Comparison of ENCODE assay signal across 14 cellular contexts in the genomic region with DNA sequence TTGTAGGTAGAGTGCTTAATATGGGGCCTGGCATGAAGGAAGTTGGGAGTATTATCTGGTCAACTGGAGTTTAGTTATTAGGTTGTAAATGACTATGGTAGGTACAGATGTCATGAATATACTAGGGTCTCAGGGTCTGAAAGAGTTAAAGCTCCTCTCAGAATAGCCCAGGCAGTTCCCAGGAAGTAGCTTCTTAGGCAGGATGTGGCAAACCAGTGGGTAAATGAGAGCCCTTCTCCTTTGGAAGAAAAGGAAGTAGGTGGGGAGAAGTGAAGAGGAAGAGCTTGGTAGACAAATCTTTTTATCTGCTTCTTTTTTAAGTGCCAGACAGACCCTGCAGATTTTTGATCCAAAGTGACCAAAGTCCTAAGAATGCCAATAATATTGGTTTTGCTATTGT. TPM values are rescaled to one million over a fixed set of nuclear protein-coding genes. Genes with fewer than 3 reads are reported as not detected.
DNase-seq lines count a peak whose midpoint lies in the region; ATAC-seq and TF ChIP-seq lines count a peak whose summit lies in the region.
"Had no signal": no experiment of that assay in that cellular context is flagged by ENCODE, and none has a peak within 500 bp of the region (broad histone marks: within the 10 kb centered on the region; RNA-seq: fewer than 3 reads in every experiment).

No MANE protein-coding gene starts in this region.

- H3K9me3 ChIP-seq in cardiac muscle cell (ENCODE audit: low read depth) (no peaks in the 10 kb centered on the region), right atrium auricular region (peaks cover 0 to 4% of the 10 kb centered on the region in 2 donors), subcutaneous abdominal adipose tissue (ENCODE audit: control insufficient read depth in 5 of 5, low read length in 5 of 5) (no peaks in the 10 kb centered on the region)

- no peaks in the 10 kb centered on the region for H3K27me3 Mint-ChIP-seq in effector memory CD8-positive, alpha-beta T cell

- peak overlapping the region; percentile 52 to 84 for H3K27ac Mint-ChIP-seq in effector memory CD8-positive, alpha-beta T cell

- H3K4me3 ChIP-seq in cardiac muscle cell (no peak overlapping the region), right atrium auricular region (no peak overlapping the region), subcutaneous abdominal adipose tissue (ENCODE audit: low read depth in 1 of 5, low read length in 5 of 5) (no peak overlapping the region)

- H3K9ac ChIP-seq in subcutaneous abdominal adipose tissue (ENCODE audit: low read length in 5 of 5) = peak overlapping the region in 1 of 5 donors; percentile 58

- peaks cover 2 to 8% of the 10 kb centered on the region in 2 donors for H3K9me3 Mint-ChIP-seq in effector memory CD8-positive, alpha-beta T cell

- H3K27me3 ChIP-seq in cardiac muscle cell = no peaks in the 10 kb centered on the region
- no peaks in the 10 kb centered on the region for H3K27me3 ChIP-seq in right atrium auricular region
- H3K27me3 ChIP-seq in subcutaneous abdominal adipose tissue (ENCODE audit: control insufficient read depth in 5 of 5, insufficient read depth in 4 of 5, low read length in 5 of 5) = no peaks in the 10 kb centered on the region

- TF ChIP-seq CTCF in cardiac muscle cell (IDR thresholded peaks at IDR 0.05; ENCODE audit: low read depth, low read length) = no peak
- no peak for TF ChIP-seq CTCF in right atrium auricular region (IDR thresholded peaks at IDR 0.05)

- no peaks in the 10 kb centered on the region for H3K36me3 ChIP-seq in cardiac muscle cell
- no peaks in the 10 kb centered on the region for H3K36me3 ChIP-seq in right atrium auricular region
- no peaks in the 10 kb centered on the region for H3K36me3 ChIP-seq in subcutaneous abdominal adipose tissue (ENCODE audit: control insufficient read depth in 5 of 5, insufficient read depth in 5 of 5, low read length in 5 of 5)

- H3K4me3 Mint-ChIP-seq in effector memory CD8-positive, alpha-beta T cell = peak overlapping the region; percentile 51 to 75

- peaks cover 5% of the 10 kb centered on the region for H3K36me3 Mint-ChIP-seq in effector memory CD8-positive, alpha-beta T cell (ENCODE audit: insufficient read depth)

- no peak for ATAC-seq in effector memory CD8-positive, alpha-beta T cell (replicated peaks)
- ATAC-seq in HG02798 (IDR thresholded peaks at IDR 0.05; ENCODE audit: poor library complexity, unreplicated experiment) = no peak

- H3K4me1 Mint-ChIP-seq in effector memory CD8-positive, alpha-beta T cell (ENCODE audit: low read depth in 2 of 2) = peaks cover 65 to 82% of the 10 kb centered on the region in 2 donors

- peak overlapping the region; percentile 52 for H3K27ac ChIP-seq in cardiac muscle cell
- H3K27ac ChIP-seq in right atrium auricular region = no peak overlapping the region
- peak overlapping the region; percentile 55 for H3K27ac ChIP-seq in subcutaneous abdominal adipose tissue (ENCODE audit: low read depth, low read length)
- H3K27ac ChIP-seq: C4-2B had no signal

- DNase-seq in cardiac muscle cell (ENCODE audit: low read depth in 1 of 2, low spot score in 1 of 2) = peak in 1 of 2 donors; percentile 35
- DNase-seq in right atrium auricular region (ENCODE audit: low spot score) = no peak
- DNase-seq in RPMI7951 (ENCODE audit: low read depth) = peak; percentile 26
- no peak for DNase-seq in effector memory CD8-positive, alpha-beta T cell
- no peak for DNase-seq in NCI-H1694 treated with DMSO at 0.1 percent for 48 hours (lab: John Stamatoyannopoulos, UW)
- no peak for DNase-seq in NCI-H446 (lab: John Stamatoyannopoulos, UW)
- DNase-seq: activated CD8-positive, alpha-beta memory T cell treated with anti-CD3 and anti-CD28 coated beads, Interleukin-2, amount 50 U/mL, for 48 hours; H7; NCI-H2029 treated with DMSO at 0.1 percent for 48 hours; Right ventricle myocardium superior; stimulated activated CD4-positive, alpha-beta T cell treated with anti-CD3 and anti-CD28 coated beads, Interleukin-15, amount 100 ng/mL, for 24 hours had no signal

- peaks cover 37% of the 10 kb centered on the region for H3K4me1 ChIP-seq in cardiac muscle cell (ENCODE audit: low read depth)
- H3K4me1 ChIP-seq in right atrium auricular region = peaks cover 0 to 46% of the 10 kb centered on the region in 2 donors
- peaks cover 14 to 82% (median 79%) of the 10 kb centered on the region in 5 donors for H3K4me1 ChIP-seq in subcutaneous abdominal adipose tissue (ENCODE audit: control insufficient read depth in 5 of 5, insufficient read depth in 5 of 5, low read length in 5 of 5)

RNA-seq across cellular contexts. Expression of a gene that starts 24.5 kb away (rescaled TPM):
- total RNA-seq in cardiac muscle cell = 62.7 and 70.7 TPM in 2 replicates
- 96.5 and 97.0 TPM in 2 replicates for polyA plus RNA-seq in cardiac muscle cell
- total RNA-seq in right atrium auricular region = 10 to 100 TPM; 31.3 to 36.4 TPM
- total RNA-seq in RPMI7951 (2014; rRNA removed; shearing (Covaris generic)) = 57.1 and 73.4 TPM in 2 replicates

RNA-seq across cellular contexts. Expression of a gene that starts 54.7 kb away (rescaled TPM):
- 14.7 and 15.0 TPM in 2 replicates for total RNA-seq in cardiac muscle cell
- polyA plus RNA-seq in cardiac muscle cell = 17.1 and 23.6 TPM in 2 replicates
- total RNA-seq in right atrium auricular region = 1 to 10 TPM; 1.4 to 5.7 TPM
- 19.2 and 21.4 TPM in 2 replicates for total RNA-seq in RPMI7951 (2014; rRNA removed; shearing (Covaris generic))

Comparison
In these comparisons a context has a peak if more than half of its experiments do, and no peak if none do; other contexts are left out.
1. H3K27ac ChIP-seq: peak in cardiac muscle cell (single experiment) and subcutaneous abdominal adipose tissue (single experiment); none in right atrium auricular region (0 of 2).